ENCODE assay signal across 8 cellular contexts in the genomic region with DNA sequence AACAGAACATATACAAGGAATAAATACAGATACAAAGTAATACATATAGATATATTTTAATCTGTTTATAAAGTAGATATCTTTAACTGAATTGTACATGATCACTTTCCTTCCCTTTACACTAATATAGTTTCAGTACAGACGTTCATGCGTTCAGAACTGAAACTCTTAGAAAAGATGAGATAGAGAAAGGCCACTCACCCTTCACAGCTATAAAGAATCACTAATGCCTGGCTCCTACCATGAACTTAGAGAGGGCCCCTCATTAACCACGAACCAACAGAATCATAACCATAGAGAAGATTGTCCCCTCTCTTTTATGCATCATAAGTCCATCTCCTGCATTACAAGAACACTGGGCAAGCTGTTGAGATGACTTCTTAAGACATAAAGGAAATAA.
A peak's percentile ranks its signal among the peaks of the same experiment; 100 is the strongest.
DNase-seq lines count a peak whose midpoint lies in the region; ATAC-seq, FAIRE-seq and TF ChIP-seq lines count a peak whose summit lies in the region.
"Not testable (repeated sequence)": the region's sequence is repeated elsewhere in the genome, so short reads cannot be mapped to it uniquely, and the experiment has no call there.

No MANE protein-coding gene starts in this region.

- not testable (repeated sequence) for H3K9me3 ChIP-seq in OCI-LY3 (ENCODE audit: insufficient read depth, low read length)

- peak; percentile 86 for FAIRE-seq in GM12892 (lab: Jason Lieb, UNC)

- H3K27ac ChIP-seq in OCI-LY3 (ENCODE audit: low read length) = peak overlapping the region; percentile 14; the same call in 1 of the 2 replicates

- peaks cover 45% of the 10 kb centered on the region for H3K4me1 ChIP-seq in OCI-LY3 (ENCODE audit: low read length)

- DNase-seq in GM12892 (ENCODE audit: insufficient read length) = not testable (repeated sequence)

- TF ChIP-seq CTCF in OCI-LY3 (IDR thresholded peaks at IDR 0.05; ENCODE audit: low read depth, low read length) = not testable (repeated sequence)

- H3K36me3 ChIP-seq in OCI-LY3 (replicated peaks; ENCODE audit: low read depth, low read length) = not testable (repeated sequence)

- H3K79me2 ChIP-seq in OCI-LY3 (ENCODE audit: low read length) = not testable (repeated sequence)

- H3K9ac ChIP-seq in OCI-LY3 (ENCODE audit: low read length) = not testable (repeated sequence)

- ATAC-seq in GM18867 (IDR thresholded peaks at IDR 0.05; ENCODE audit: unreplicated experiment) = peak; percentile 54
- ATAC-seq in GM19372 (IDR thresholded peaks at IDR 0.05; ENCODE audit: low read depth, unreplicated experiment) = peak; percentile 48
- ATAC-seq in GM21390 (IDR thresholded peaks at IDR 0.05; ENCODE audit: unreplicated experiment) = peak; percentile 67
- peak; percentile 60 for ATAC-seq in HG02870 (IDR thresholded peaks at IDR 0.05; ENCODE audit: unreplicated experiment)
- peak; percentile 41 for ATAC-seq in HG03103 (IDR thresholded peaks at IDR 0.05; ENCODE audit: low read depth, unreplicated experiment)
- peak; percentile 63 for ATAC-seq in HG03432 (IDR thresholded peaks at IDR 0.05; ENCODE audit: unreplicated experiment)

- not testable (repeated sequence) for TF ChIP-seq POLR2A in GM12892 (IDR thresholded peaks at IDR 0.05; ENCODE audit: low read depth, low read length)

- not testable (repeated sequence) for H3K4me3 ChIP-seq in OCI-LY3 (ENCODE audit: low read length)

- not testable (repeated sequence) for H3K27me3 ChIP-seq in OCI-LY3 (ENCODE audit: low read depth, low read length)

- peak overlapping the region; percentile 49 for H3K4me2 ChIP-seq in OCI-LY3 (ENCODE audit: low read length)

- not testable (repeated sequence) for H4K20me1 ChIP-seq in OCI-LY3 (ENCODE audit: insufficient read depth, low read length)

- not testable (repeated sequence) for H2AFZ ChIP-seq in OCI-LY3 (ENCODE audit: low read depth, low read length)
